12 cellular contexts compared by ENCODE assay signal in the genomic region with DNA sequence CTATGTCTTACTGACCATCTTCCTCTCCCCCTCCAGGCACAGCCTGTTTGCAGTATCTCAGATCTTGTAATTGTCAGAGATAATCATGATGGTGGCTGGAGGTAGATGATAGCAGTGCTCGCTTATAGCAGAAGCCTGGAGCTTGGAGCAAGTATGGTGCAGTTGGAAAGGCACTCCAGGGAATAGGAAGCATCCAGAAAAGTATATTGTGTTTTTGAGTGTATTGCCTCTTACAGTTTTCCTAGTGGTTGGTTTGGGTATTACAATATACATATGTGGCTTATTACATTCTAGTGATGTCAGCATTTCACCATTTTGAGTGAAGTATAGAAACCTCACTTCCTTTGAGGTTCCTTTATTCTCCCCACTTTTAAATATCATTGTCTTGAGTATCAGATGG.
A peak's percentile ranks its signal among the peaks of the same experiment; 100 is the strongest.
DNase-seq lines count a peak whose midpoint lies in the region; ATAC-seq and TF ChIP-seq lines count a peak whose summit lies in the region.
"Had no signal": no experiment of that assay in that cellular context is flagged by ENCODE, and none has a peak within 500 bp of the region (broad histone marks: within the 10 kb centered on the region; RNA-seq: fewer than 3 reads in every experiment).

No MANE protein-coding gene starts in this region.

- POLR2A ChIA-PET in Caco-2 (lab: Charles Lee), result no interaction called here
- POLR2A ChIA-PET in IMR-90 (lab: Charles Lee; ENCODE audit: unreplicated experiment), result no interaction called here

- H3K23ac ChIP-seq in IMR-90 (ENCODE audit: low read depth, low read length) (no peak overlapping the region), mesendoderm (ENCODE audit: low read length) (no peak overlapping the region)

- no peak overlapping the region for H3K14ac ChIP-seq in IMR-90 (replicated peaks; ENCODE audit: low read depth, low read length)

- H4K91ac ChIP-seq in IMR-90 (ENCODE audit: insufficient read depth, low read depth, low read length), result no peak overlapping the region

- DNase-seq in Caco-2 (no peak), IMR-90 (no peak), mesendoderm (peak; percentile 13)
- no peak for DNase-seq in stimulated activated CD4-positive, alpha-beta T cell treated with anti-CD3 and anti-CD28 coated beads, Interleukin-4, amount 100 ng/mL, for 1 hour
- DNase-seq in activated CD4-positive, alpha-beta T cell treated with anti-CD3 and anti-CD28 coated beads, Interleukin-2, amount 50 U/mL, for 4 hours, result no peak
- DNase-seq: adrenal gland; GDM1; stimulated activated naive CD4-positive, alpha-beta T cell had no signal

- no peak overlapping the region for H3K27ac Mint-ChIP-seq in Caco-2 (ENCODE audit: unreplicated experiment)
- H3K27ac Mint-ChIP-seq: memory B cell had no signal

- no peak overlapping the region for H2BK20ac ChIP-seq in IMR-90 (ENCODE audit: low read depth, low read length)

- 67% methylated on average over 1 of the region's 1 CpG; no CpG with 5 or more reads in 1 of the 2 experiments for WGBS in IMR-90 (ENCODE audit: extremely low coverage in 2 of 2, insufficient read length in 1 of 2), 2 experiments
- no CpG with 5 or more reads among the region's 1 CpG for WGBS in mesendoderm (ENCODE audit: extremely low coverage, insufficient coverage, low lambda C conversion rate)

- H2BK120ac ChIP-seq in IMR-90 (ENCODE audit: low read depth, low read length) (no peak overlapping the region), mesendoderm (ENCODE audit: low read depth, low read length) (no peak overlapping the region)

- H3K79me2 ChIP-seq in mesendoderm (ENCODE audit: control insufficient read depth, insufficient read depth, low read length), result no peaks in the 10 kb centered on the region

- H3K9me1 ChIP-seq in IMR-90 (ENCODE audit: insufficient read depth, low read length), result no peaks in the 10 kb centered on the region

- no peak overlapping the region for H3K4me3 Mint-ChIP-seq in Caco-2 (ENCODE audit: unreplicated experiment)
- H3K4me3 Mint-ChIP-seq: memory B cell had no signal

- ATAC-seq in IMR-90 (ENCODE audit: low read depth), result no peak
- ATAC-seq in GM19467 (IDR thresholded peaks at IDR 0.05; ENCODE audit: unreplicated experiment), result no peak
- ATAC-seq in HG03520 (IDR thresholded peaks at IDR 0.05; ENCODE audit: unreplicated experiment), result no peak

- dilution Hi-C loops in IMR-90 (cut with HindIII; ENCODE audit: low sequenced_read_pairs, unreplicated experiment), result no loop called here

- in situ Hi-C loops in IMR-90 (cut with MboI; ENCODE audit: low sequenced_read_pairs), result no loop called here

- H3K18ac ChIP-seq in IMR-90 (ENCODE audit: low read depth, low read length), result no peak overlapping the region
- no peak overlapping the region for H3K18ac ChIP-seq in mesendoderm (ENCODE audit: low read length)

- H3K79me1 ChIP-seq in IMR-90 (ENCODE audit: low read depth in 1 of 2, low read length in 2 of 2), result no peaks in the 10 kb centered on the region
- no peaks in the 10 kb centered on the region for H3K79me1 ChIP-seq in mesendoderm (ENCODE audit: low read length)

- H4K8ac ChIP-seq in IMR-90 (ENCODE audit: low read depth in 2 of 2, low read length in 2 of 2), result no peak overlapping the region
- H4K8ac ChIP-seq in mesendoderm (ENCODE audit: low read depth, low read length), result no peak overlapping the region

- H3K4me1 ChIP-seq in Caco-2, result no peaks in the 10 kb centered on the region
- H3K4me1 ChIP-seq in IMR-90 (ENCODE audit: control insufficient read depth, insufficient read depth, low read length), result no peaks in the 10 kb centered on the region
- H3K4me1 ChIP-seq in mesendoderm (ENCODE audit: control insufficient read depth, low read depth, low read length), result no peaks in the 10 kb centered on the region
- H3K4me1 ChIP-seq: adrenal gland had no signal

- H3K27ac ChIP-seq in IMR-90 (ENCODE audit: insufficient read depth, low read length), result no peak overlapping the region
- H3K27ac ChIP-seq in VCaP, result no peak overlapping the region
- no peak overlapping the region for H3K27ac ChIP-seq in mesendoderm (ENCODE audit: low read depth, low read length)
- H3K27ac ChIP-seq: adrenal gland had no signal

- H3K27me3 ChIP-seq in Caco-2 (replicated peaks; ENCODE audit: control insufficient read depth, insufficient read depth, low read length) (no peaks in the 10 kb centered on the region), IMR-90 (ENCODE audit: control insufficient read depth, insufficient read depth, low read length) (no peaks in the 10 kb centered on the region), mesendoderm (ENCODE audit: insufficient read depth, low read length, poor library complexity) (no peaks in the 10 kb centered on the region)
- H3K27me3 ChIP-seq: adrenal gland had no signal

- no TSS peak for BruUV-seq in Caco-2 (replicated peaks; lab: Mats Ljungman, UMichigan)
- BruUV-seq in IMR-90 (replicated peaks; lab: Mats Ljungman, UMichigan), result no TSS peak

- no peak for TF ChIP-seq RAD21 in IMR-90 (IDR thresholded peaks at IDR 0.05; ENCODE audit: low read length)

- H2BK5ac ChIP-seq in IMR-90 (ENCODE audit: low read depth, low read length, poor library complexity, severe bottlenecking), result no peak overlapping the region
- H2BK5ac ChIP-seq in mesendoderm (ENCODE audit: low read length), result no peak overlapping the region

- H3K9ac ChIP-seq in IMR-90 (ENCODE audit: low read depth, low read length), result no peak overlapping the region
- H3K9ac ChIP-seq in mesendoderm (ENCODE audit: low read length), result no peak overlapping the region

- H3K56ac ChIP-seq in IMR-90 (ENCODE audit: extremely low read depth, insufficient read depth, low read length), result no peak overlapping the region
- no peak overlapping the region for H3K56ac ChIP-seq in mesendoderm (ENCODE audit: low read length)

- H2AK5ac ChIP-seq in IMR-90 (ENCODE audit: low read depth, low read length), result no peak overlapping the region
- no peak overlapping the region for H2AK5ac ChIP-seq in mesendoderm (ENCODE audit: low read length)

- no peak overlapping the region for H2AK9ac ChIP-seq in IMR-90 (replicated peaks; ENCODE audit: low read depth, low read length, poor library complexity)

- no peak overlapping the region for H4K5ac ChIP-seq in IMR-90 (ENCODE audit: low read depth, low read length)
- H4K5ac ChIP-seq in mesendoderm (ENCODE audit: low read length), result no peak overlapping the region

- no peak overlapping the region for H2AFZ ChIP-seq in IMR-90 (replicated peaks; ENCODE audit: low read length, poor library complexity)

- H3K36me3 Mint-ChIP-seq in Caco-2 (ENCODE audit: insufficient read depth, unreplicated experiment), result no peaks in the 10 kb centered on the region

- H3K4ac ChIP-seq in IMR-90 (ENCODE audit: low read depth, low read length), result no peak overlapping the region
- H3K4ac ChIP-seq in mesendoderm (ENCODE audit: low read depth, low read length), result no peak overlapping the region

- no peaks in the 10 kb centered on the region for H3K27me3 Mint-ChIP-seq in Caco-2 (ENCODE audit: insufficient read depth, unreplicated experiment)
- H3K27me3 Mint-ChIP-seq: memory B cell had no signal

- H3K36me3 ChIP-seq in Caco-2 (ENCODE audit: control insufficient read depth, insufficient read depth, low read length), result no peaks in the 10 kb centered on the region; the same call in 1 of the 2 replicates
- H3K36me3 ChIP-seq in IMR-90 (ENCODE audit: control insufficient read depth, insufficient read depth, low read length), result no peaks in the 10 kb centered on the region
- H3K36me3 ChIP-seq in mesendoderm (ENCODE audit: control insufficient read depth, insufficient read depth, low read length), result no peaks in the 10 kb centered on the region
- H3K36me3 ChIP-seq: adrenal gland had no signal

- H3K4me2 ChIP-seq in IMR-90 (ENCODE audit: low read depth, low read length) (no peak overlapping the region), mesendoderm (ENCODE audit: low read length) (no peak overlapping the region)

- CTCF ChIA-PET in Caco-2 (lab: Charles Lee) (interaction anchor here (0.6 kb wide), 1 partner anchor 383 kb away, joined by 3 read pairs; no protein-coding TSS in a partner anchor), IMR-90 (lab: Yijun Ruan, JAX) (no interaction called here)

- H3K9me3 ChIP-seq in Caco-2 (peaks cover 15% of the 10 kb centered on the region; the same call in 1 of the 2 replicates), IMR-90 (ENCODE audit: control insufficient read depth, insufficient read depth, low read length) (no peaks in the 10 kb centered on the region)
- H3K9me3 ChIP-seq: adrenal gland had no signal

- H2BK15ac ChIP-seq in IMR-90 (ENCODE audit: low read depth, low read length), result no peak overlapping the region
- H2BK15ac ChIP-seq in mesendoderm (replicated peaks; ENCODE audit: low read depth), result no peak overlapping the region

- H3K4me1 Mint-ChIP-seq in Caco-2 (ENCODE audit: low read depth, unreplicated experiment), result no peaks in the 10 kb centered on the region
- H3K4me1 Mint-ChIP-seq: memory B cell had no signal

- H3K4me3 ChIP-seq in Caco-2 (ENCODE audit: low read depth, low read length) (no peak overlapping the region), IMR-90 (ENCODE audit: insufficient read depth, low read depth, low read length) (no peak overlapping the region), mesendoderm (ENCODE audit: low read length) (no peak overlapping the region)
- H3K4me3 ChIP-seq: adrenal gland had no signal

- H4K20me1 ChIP-seq in IMR-90 (ENCODE audit: insufficient read depth, low read length), result no peaks in the 10 kb centered on the region

- peaks cover 17% of the 10 kb centered on the region for H3K9me3 Mint-ChIP-seq in Caco-2 (ENCODE audit: unreplicated experiment)

- intact Hi-C loops in Caco-2 (cut with micrococcal nuclease; ENCODE audit: unreplicated experiment) (no loop called here), IMR-90 (cut with micrococcal nuclease) (no loop called here)

- TF ChIP-seq CTCF in Caco-2 (IDR thresholded peaks at IDR 0.05; ENCODE audit: insufficient read depth in 1 of 2, low read depth in 1 of 2, low read length in 1 of 2, severe bottlenecking in 1 of 2, unreplicated experiment in 1 of 2) (peak; percentile 22 to 60), IMR-90 (conservative IDR thresholded peaks at IDR 0.05; ENCODE audit: low read depth, low read length) (no peak; the same call in 1 of the 2 replicates), VCaP (conservative IDR thresholded peaks at IDR 0.05) (peak; percentile 20; the same call in 1 of the 2 replicates)

- TF ChIP-seq POLR2A in IMR-90 (IDR thresholded peaks at IDR 0.05; ENCODE audit: low read depth, low read length), result no peak

TF ChIP-seq in IMR-90, 13 proteins besides CTCF, POLR2A, EP300 and RAD21:
- TF ChIP-seq MAFK (IDR thresholded peaks at IDR 0.05; ENCODE audit: low read depth, low read length), result peak; percentile 42
- no peak for TF ChIP-seq MXI1 (IDR thresholded peaks at IDR 0.05; ENCODE audit: borderline replicate concordance, low read depth, low read length)
- no peak for TF ChIP-seq CHD1 (IDR thresholded peaks at IDR 0.05; ENCODE audit: low read depth, low read length)
- TF ChIP-seq NFE2L2 (IDR thresholded peaks at IDR 0.05; ENCODE audit: low read depth, low read length), result no peak
